1 cellular context compared by ENCODE assay signal in genomic region chr7:154676422-154677073, GRCh38.
TF ChIP-seq lines count a peak whose summit lies in the region.

No MANE protein-coding gene starts in this region.

TF ChIP-seq in K562, 482 proteins besides CTCF, POLR2A, EP300 and RAD21 (continued from another document and continues in another):
- TF ChIP-seq, protein P1, sequence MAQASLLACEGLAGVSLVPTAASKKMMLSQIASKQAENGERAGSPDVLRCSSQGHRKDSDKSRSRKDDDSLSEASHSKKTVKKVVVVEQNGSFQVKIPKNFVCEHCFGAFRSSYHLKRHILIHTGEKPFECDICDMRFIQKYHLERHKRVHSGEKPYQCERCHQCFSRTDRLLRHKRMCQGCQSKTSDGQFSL (CRISPR knock-in tag; IDR thresholded peaks at IDR 0.05) = peak; percentile 82
- TF ChIP-seq, protein P1 (tag; IDR thresholded peaks at IDR 0.05) = peak in 1 of 2 experiments; percentile 69; a peak in 2 of 4 replicates
- TF ChIP-seq TCF7 (IDR thresholded peaks at IDR 0.05; ENCODE audit: borderline replicate concordance) (no peak), CBX3 (IDR thresholded peaks at IDR 0.05; ENCODE audit: borderline replicate concordance in 1 of 2, low read length in 2 of 2) (peak in 1 of 2 experiments; percentile 39; a peak in 1 of 3 replicates), EWSR1 (IDR thresholded peaks at IDR 0.05; ENCODE audit: borderline replicate concordance, low read depth, partially characterized antibody) (no peak), SMAD2 (IDR thresholded peaks at IDR 0.05; ENCODE audit: low read depth, low read length) (no peak), POLR2H (tag; IDR thresholded peaks at IDR 0.05; ENCODE audit: low read depth) (peak; percentile 66; the same call in 1 of the 2 replicates), PREB (CRISPR knock-in tag; IDR thresholded peaks at IDR 0.05) (no peak), XRCC3 (IDR thresholded peaks at IDR 0.05) (no peak), ZNF639 (CRISPR knock-in tag; conservative IDR thresholded peaks at IDR 0.05 in 1 of 2, IDR thresholded peaks at IDR 0.05 in 1 of 2) (no peak; a peak in 1 of 4 replicates), RAD51 (IDR thresholded peaks at IDR 0.05; ENCODE audit: borderline replicate concordance, low read depth) (peak; percentile 51; the same call in 1 of the 2 replicates), ZC3H4 (CRISPR knock-in tag; IDR thresholded peaks at IDR 0.05; ENCODE audit: borderline replicate concordance) (no peak), SMAD3 (CRISPR knock-in tag; conservative IDR thresholded peaks at IDR 0.05) (0 out of 2 replicates have a peak, but pooled peaks have one; percentile 10), ZNF12 (CRISPR knock-in tag; IDR thresholded peaks at IDR 0.05) (no peak), ZNF518B (CRISPR knock-in tag; IDR thresholded peaks at IDR 0.05) (no peak), TAL1 (IDR thresholded peaks at IDR 0.05) (peak; percentile 91), ZNF395 (CRISPR knock-in tag; IDR thresholded peaks at IDR 0.05) (no peak; the same call in 1 of the 2 replicates), NUFIP1 (IDR thresholded peaks at IDR 0.05; ENCODE audit: partially characterized antibody) (no peak), ATF1 (CRISPR knock-in tag; IDR thresholded peaks at IDR 0.05) (no peak), ATF1 (tag; IDR thresholded peaks at IDR 0.05) (peak; percentile 78), ADNP (tag; IDR thresholded peaks at IDR 0.05) (peak; percentile 80), ZNF77 (CRISPR knock-in tag; IDR thresholded peaks at IDR 0.05) (no peak), NFE2 (IDR thresholded peaks at IDR 0.05; ENCODE audit: low read depth) (peak; percentile 64; the same call in 1 of the 2 replicates), ZNF407 (IDR thresholded peaks at IDR 0.05; ENCODE audit: low read depth) (peak; percentile 53; the same call in 1 of the 2 replicates), ZBTB1 (CRISPR knock-in tag; IDR thresholded peaks at IDR 0.05; ENCODE audit: borderline replicate concordance, low read depth) (peak; percentile 62; the same call in 1 of the 2 replicates), NCOA4 (IDR thresholded peaks at IDR 0.05; ENCODE audit: partially characterized antibody) (no peak), NCOR1 (IDR thresholded peaks at IDR 0.05) (peak; percentile 93), RBM17 (IDR thresholded peaks at IDR 0.05; ENCODE audit: borderline replicate concordance, low read depth, low read length) (no peak), CAMTA2 (CRISPR knock-in tag; conservative IDR thresholded peaks at IDR 0.05) (no peak), SLC30A9 (CRISPR knock-in tag; IDR thresholded peaks at IDR 0.05) (no peak), RBM22 (IDR thresholded peaks at IDR 0.05; ENCODE audit: low read depth, low read length, poor library complexity, severe bottlenecking) (no peak), PML (IDR thresholded peaks at IDR 0.05; ENCODE audit: low read length) (peak; percentile 90), SMARCA4 (IDR thresholded peaks at IDR 0.05) (peak; percentile 92), MTF1 (CRISPR knock-in tag; IDR thresholded peaks at IDR 0.05; ENCODE audit: borderline replicate concordance) (no peak), ZNF512 (tag; IDR thresholded peaks at IDR 0.05) (no peak), NFYB (IDR thresholded peaks at IDR 0.05; ENCODE audit: extremely low read depth, insufficient read length) (no peak), CREB5 (CRISPR knock-in tag; IDR thresholded peaks at IDR 0.05) (no peak), ETS2 (tag; IDR thresholded peaks at IDR 0.05; ENCODE audit: borderline replicate concordance, poor library complexity, severe bottlenecking) (no peak), GABPB1 (CRISPR knock-in tag; IDR thresholded peaks at IDR 0.05) (peak; percentile 90; the same call in 1 of the 2 replicates), HNRNPUL1 (IDR thresholded peaks at IDR 0.05; ENCODE audit: low read length) (0 out of 2 replicates have a peak, but pooled peaks have one; percentile 47), ZNF696 (CRISPR knock-in tag; conservative IDR thresholded peaks at IDR 0.05) (no peak), HDAC3 (IDR thresholded peaks at IDR 0.05; ENCODE audit: borderline replicate concordance, partially characterized antibody) (peak; percentile 82), CREM (IDR thresholded peaks at IDR 0.05; ENCODE audit: low read depth) (0 out of 2 replicates have a peak, but pooled peaks have one; percentile 46)
- TF ChIP-seq, protein P2, sequence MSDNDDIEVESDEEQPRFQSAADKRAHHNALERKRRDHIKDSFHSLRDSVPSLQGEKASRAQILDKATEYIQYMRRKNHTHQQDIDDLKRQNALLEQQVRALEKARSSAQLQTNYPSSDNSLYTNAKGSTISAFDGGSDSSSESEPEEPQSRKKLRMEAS (CRISPR knock-in tag; IDR thresholded peaks at IDR 0.05) = peak; percentile 94
